In genomic region chr18:2910261-2910660, GRCh38 we compare ENCODE assay signal across 20 cellular contexts.
"Had no signal": no experiment of that assay in that cellular context is flagged by ENCODE, and none has a peak within 500 bp of the region (broad histone marks: within the 10 kb centered on the region; RNA-seq: fewer than 3 reads in every experiment).

No MANE protein-coding gene starts in this region.

- H3K27me3 ChIP-seq: colonic mucosa, heart left ventricle, upper lobe of right lung had no signal

- H3K4me1 ChIP-seq: colonic mucosa had no signal

- H3K36me3 Mint-ChIP-seq: naive B cell had no signal

- H3K9me3 Mint-ChIP-seq: endodermal cell; naive B cell; nephron progenitor cell; stimulated activated memory B cell treated with anti-CD40 and anti-IgM and Interleukin-4, amounts not matched to agents 10 μg/mL and 1 μg/mL and 100 μg/mL, for 72 hours; stimulated activated naive CD8-positive, alpha-beta T cell treated with anti-CD3 and anti-CD28 coated beads, Interleukin-15, Interleukin-2, amounts not matched to agents 100 ng/mL and 50 ng/mL, for 24 hours had no signal

- H3K36me3 ChIP-seq: colonic mucosa had no signal

- DNase-seq: colonic mucosa; effector CD4-positive, alpha-beta T cell; erythroblast; foreskin melanocyte; heart left ventricle; hippocampal formation; kidney glomerular epithelial cell; mesendoderm; naive B cell; nephron progenitor cell; posterior cingulate gyrus; right cardiac atrium; small intestine; stimulated activated CD4-positive, alpha-beta T cell treated with anti-CD3 and anti-CD28 coated beads, Interleukin-12 subunit alpha, Interleukin-12 subunit beta, amount 100 ng/mL, for 4 hours; tibial artery; upper lobe of right lung had no signal

- H3K27ac ChIP-seq: colonic mucosa, heart left ventricle, tibial artery, upper lobe of right lung had no signal

- H3K27me3 Mint-ChIP-seq: naive B cell; stimulated activated memory B cell treated with anti-CD40 and anti-IgM and Interleukin-4, amounts not matched to agents 10 μg/mL and 1 μg/mL and 100 μg/mL, for 72 hours; stimulated activated naive CD8-positive, alpha-beta T cell treated with anti-CD3 and anti-CD28 coated beads, Interleukin-15, Interleukin-2, amounts not matched to agents 100 ng/mL and 50 ng/mL, for 24 hours had no signal

- FAIRE-seq: endothelial cell of umbilical vein, small intestine had no signal

- ATAC-seq: heart left ventricle; right cardiac atrium; stimulated activated memory B cell treated with anti-CD40 and anti-IgM and Interleukin-4, amounts not matched to agents 10 μg/mL and 1 μg/mL and 100 μg/mL, for 72 hours; upper lobe of right lung had no signal

- H3K9me3 ChIP-seq: colonic mucosa, heart left ventricle, tibial artery, upper lobe of right lung had no signal

- H3K4me3 Mint-ChIP-seq: endodermal cell; nephron progenitor cell; stimulated activated memory B cell treated with anti-CD40 and anti-IgM and Interleukin-4, amounts not matched to agents 10 μg/mL and 1 μg/mL and 100 μg/mL, for 72 hours; stimulated activated naive CD8-positive, alpha-beta T cell treated with anti-CD3 and anti-CD28 coated beads, Interleukin-15, Interleukin-2, amounts not matched to agents 100 ng/mL and 50 ng/mL, for 24 hours had no signal

- H3K4me3 ChIP-seq: colonic mucosa, heart left ventricle, tibial artery, upper lobe of right lung had no signal

- H3K27ac Mint-ChIP-seq: endodermal cell, naive B cell, nephron progenitor cell had no signal
